8 cellular contexts compared by ENCODE assay signal in the genomic region with DNA sequence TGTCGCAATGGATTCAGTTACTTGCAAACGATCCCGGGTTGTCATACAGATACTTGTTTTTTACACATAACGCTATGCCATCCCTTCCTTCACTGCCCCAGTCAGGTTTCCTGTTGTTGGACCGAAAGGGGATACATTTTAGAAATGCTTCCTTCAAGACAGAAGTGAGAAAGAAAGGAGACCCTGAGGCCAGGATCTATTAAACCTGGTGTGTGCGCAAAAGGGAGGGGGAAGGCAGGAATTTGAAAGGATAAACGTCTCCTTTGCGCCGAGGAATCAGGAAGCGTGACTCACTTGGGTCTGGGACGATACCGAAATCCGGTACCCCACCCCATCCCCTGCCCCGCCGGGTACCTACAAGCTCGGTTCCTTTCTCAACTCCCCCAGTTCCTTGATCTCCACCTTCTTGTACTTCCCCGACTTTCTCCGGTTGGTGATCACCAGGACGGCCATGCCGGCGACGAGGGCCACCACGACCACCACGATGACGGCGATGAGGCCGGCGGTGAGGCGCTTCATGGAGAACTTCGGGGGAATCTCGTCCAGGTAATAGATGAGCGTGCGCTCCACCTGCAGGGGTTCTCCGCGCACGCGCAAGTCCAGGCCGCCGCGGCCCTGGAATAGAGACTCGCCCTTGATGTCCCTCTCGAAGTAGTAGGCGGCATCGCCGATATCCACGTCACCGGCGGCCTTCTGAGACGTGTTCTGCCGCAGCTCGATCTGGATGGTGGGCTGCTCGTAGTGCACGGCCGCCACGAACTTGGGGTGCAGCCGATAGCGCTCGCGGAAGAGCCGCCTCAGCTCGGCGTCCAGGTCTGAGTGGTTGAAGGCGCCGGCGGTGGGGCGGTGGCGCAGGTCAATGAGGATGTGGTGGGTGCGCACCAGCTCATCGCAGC. TPM values are rescaled to one million over a fixed set of nuclear protein-coding genes. Genes with fewer than 3 reads are reported as not detected.
DNase-seq lines count a peak whose midpoint lies in the region; ATAC-seq and TF ChIP-seq lines count a peak whose summit lies in the region.

No MANE protein-coding gene starts in this region.

- no peak overlapping the region for H3K27ac ChIP-seq in CD4-positive, CD25-positive, alpha-beta regulatory T cell (ENCODE audit: insufficient read depth, low read length, poor library complexity, severe bottlenecking)
- H3K27ac ChIP-seq in neutrophil = peak overlapping the region; percentile 79

- H3K4me1 Mint-ChIP-seq in CD4-positive, CD25-positive, alpha-beta regulatory T cell = peaks cover 11 to 34% (median 24%) of the 10 kb centered on the region in 4 donors

- H3K36me3 ChIP-seq in CD4-positive, CD25-positive, alpha-beta regulatory T cell (ENCODE audit: control insufficient read depth, insufficient read depth, low read length) = no peaks in the 10 kb centered on the region
- H3K36me3 ChIP-seq in neutrophil = no peaks in the 10 kb centered on the region

- TF ChIP-seq CTCF in epithelial cell of proximal tubule (conservative IDR thresholded peaks at IDR 0.05; ENCODE audit: low read depth, low read length) (no peak), neutrophil (IDR thresholded peaks at IDR 0.05) (no peak), GM20000 (IDR thresholded peaks at IDR 0.05; ENCODE audit: extremely low read depth, missing control alignments) (no peak)

- no peak for ATAC-seq in CD4-positive, CD25-positive, alpha-beta regulatory T cell (ENCODE audit: low read depth in 2 of 2)

- H3K9me3 ChIP-seq in CD4-positive, CD25-positive, alpha-beta regulatory T cell (ENCODE audit: control insufficient read depth in 2 of 2, low read length in 2 of 2) = no peaks in the 10 kb centered on the region
- H3K9me3 ChIP-seq in neutrophil = no peaks in the 10 kb centered on the region

- H3K4me1 ChIP-seq in CD4-positive, CD25-positive, alpha-beta regulatory T cell (ENCODE audit: control insufficient read depth, insufficient read depth, low read length, poor library complexity, severe bottlenecking) = peaks cover 17% of the 10 kb centered on the region
- peaks cover 65 to 74% of the 10 kb centered on the region in 2 experiments for H3K4me1 ChIP-seq in neutrophil (ENCODE audit: control insufficient read depth in 1 of 2, insufficient read depth in 1 of 2, low read depth in 1 of 2, low read length in 1 of 2)

- peaks cover 73% of the 10 kb centered on the region for H3K27me3 Mint-ChIP-seq in CD4-positive, CD25-positive, alpha-beta regulatory T cell

- H3K36me3 Mint-ChIP-seq in CD4-positive, CD25-positive, alpha-beta regulatory T cell = no peaks in the 10 kb centered on the region

- peaks cover 0 to 4% (median 0%) of the 10 kb centered on the region in 7 donors for H3K9me3 Mint-ChIP-seq in CD4-positive, CD25-positive, alpha-beta regulatory T cell

- no peak overlapping the region for H3K27ac Mint-ChIP-seq in CD4-positive, CD25-positive, alpha-beta regulatory T cell

- H3K27me3 ChIP-seq in CD4-positive, CD25-positive, alpha-beta regulatory T cell (ENCODE audit: control insufficient read depth, insufficient read depth, low read length) = peaks cover 35% of the 10 kb centered on the region
- H3K27me3 ChIP-seq in neutrophil = no peaks in the 10 kb centered on the region

- peak in 1 of 3 donors; percentile 9 for DNase-seq in CD4-positive, CD25-positive, alpha-beta regulatory T cell
- DNase-seq in T follicular helper cell (ENCODE audit: low read depth) (peak; percentile 3), epithelial cell of proximal tubule (ENCODE audit: low read depth) (no peak), NCI-H446 treated with DMSO at 0.1 percent for 48 hours (lab: John Stamatoyannopoulos, UW) (no peak), NCI-H1417 treated with DMSO at 0.1 percent for 48 hours (lab: John Stamatoyannopoulos, UW) (no peak), GM20000 (ENCODE audit: low spot score) (no peak), cerebellum (ENCODE audit: low spot score) (no peak)

- H3K4me3 ChIP-seq in CD4-positive, CD25-positive, alpha-beta regulatory T cell (ENCODE audit: low read depth, low read length) = no peak overlapping the region
- H3K4me3 ChIP-seq in epithelial cell of proximal tubule (ENCODE audit: low read depth, low read length) = peak overlapping the region; percentile 60
- peak overlapping the region; percentile 65 to 92 for H3K4me3 ChIP-seq in neutrophil (ENCODE audit: low read depth in 1 of 2, low read length in 1 of 2)

- H3K4me3 Mint-ChIP-seq in CD4-positive, CD25-positive, alpha-beta regulatory T cell = peak overlapping the region in 3 of 4 donors; percentile 41 to 67 (median 45)

RNA-seq across cellular contexts. Expression of a gene that starts 1.0 kb away (rescaled TPM):
- total RNA-seq in CD4-positive, CD25-positive, alpha-beta regulatory T cell = not detected
- polyA plus RNA-seq in CD4-positive, CD25-positive, alpha-beta regulatory T cell = under 1 TPM in 1 of 4 donors, not detected in 3; 0.07 TPM
- total RNA-seq in epithelial cell of proximal tubule (91.7 and 219 TPM in 2 replicates), cerebellum (0.27 TPM)

RNA-seq across cellular contexts. Expression of a gene that starts 29.6 kb away (rescaled TPM):
- 27.1 TPM for total RNA-seq in CD4-positive, CD25-positive, alpha-beta regulatory T cell
- polyA plus RNA-seq in CD4-positive, CD25-positive, alpha-beta regulatory T cell = 10 to 100 TPM; 36.2 to 42.9 (median 40.3) TPM
- total RNA-seq in epithelial cell of proximal tubule = 14.7 and 16.1 TPM in 2 replicates
- total RNA-seq in cerebellum = 25.0 TPM

Comparison
In these comparisons a context has a peak if more than half of its experiments do, and no peak if none do; other contexts are left out.
1. RNA of a gene that starts 1.0 kb away (total RNA-seq): 91.7 to 219 TPM in epithelial cell of proximal tubule; 0.27 TPM in cerebellum (single experiment) and not detected in CD4-positive, CD25-positive, alpha-beta regulatory T cell (single experiment); every median in the first group is over 10 times any median in the second.